ENCODE assay signal across 7 cellular contexts in the genomic region with DNA sequence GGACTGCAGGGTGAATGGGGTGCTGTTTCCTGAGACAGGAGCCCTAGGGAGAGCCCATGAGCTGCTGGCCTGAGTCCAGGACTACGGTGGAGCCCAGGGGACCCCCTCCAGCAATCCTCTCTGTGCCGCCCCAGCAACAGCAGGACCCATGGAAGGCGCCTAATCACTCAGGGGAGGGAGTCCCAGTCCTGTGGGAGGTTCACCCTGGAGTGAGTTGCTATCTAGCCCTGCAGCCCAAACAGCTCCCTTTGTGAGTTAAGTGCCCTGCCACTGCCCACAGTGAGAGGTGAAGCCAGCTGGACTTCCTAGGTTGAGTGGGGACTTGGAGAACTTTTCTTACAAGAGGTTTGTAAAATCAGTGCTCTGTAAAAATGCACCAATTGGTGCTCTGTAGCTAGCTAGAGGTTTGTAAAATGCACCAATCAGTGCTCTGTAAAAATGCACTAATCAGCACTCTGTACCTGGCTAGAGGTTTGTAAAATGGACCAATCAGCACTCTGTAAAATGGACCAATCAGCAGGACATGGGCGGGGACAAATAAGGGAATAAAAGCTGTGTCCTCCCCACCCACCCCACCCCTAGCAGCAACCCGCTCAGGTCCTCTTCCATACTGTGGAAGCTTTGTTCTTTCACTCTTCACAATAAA.
DNase-seq lines count a peak whose midpoint lies in the region; ATAC-seq and TF ChIP-seq lines count a peak whose summit lies in the region.
"Not testable (repeated sequence)": the region's sequence is repeated elsewhere in the genome, so short reads cannot be mapped to it uniquely, and the experiment has no call there.

No MANE protein-coding gene starts in this region.

- H3K36me3 Mint-ChIP-seq in neural crest cell (ENCODE audit: low read depth): not testable (repeated sequence)

- H3F3A ChIP-seq in SK-N-SH (replicated peaks; ENCODE audit: insufficient read depth): peaks cover 46% of the 10 kb centered on the region

- CTCF ChIA-PET in HEK293 (lab: Yijun Ruan, JAX) (interaction anchor here (2.8 kb wide), 1 partner anchor 712 kb away, joined by 9 read pairs; no protein-coding TSS in a partner anchor), SK-N-SH (lab: Yijun Ruan, JAX) (interaction anchor here (0.8 to 7.2 kb wide), 4 partner anchors 12 to 169 kb away, joined by 3 to 67 read pairs (median 5); no protein-coding TSS in a partner anchor)

- H3K36me3 ChIP-seq in HEK293 (ENCODE audit: control insufficient read depth in 2 of 2, insufficient read depth in 1 of 2, low read length in 2 of 2) (peaks cover 0 to 16% of the 10 kb centered on the region in 2 experiments; a peak in 1 of 3 replicates), SK-N-SH (replicated peaks in 1 of 2; ENCODE audit: control insufficient read depth in 1 of 2, insufficient read depth in 2 of 2, low read length in 1 of 2) (peaks cover 23 to 31% of the 10 kb centered on the region in 2 experiments)
- not testable (repeated sequence) for H3K36me3 ChIP-seq in breast epithelium; esophagus (ENCODE audit: control insufficient read depth in 2 of 2, insufficient read depth in 2 of 2, low read length in 1 of 2)

- not testable (repeated sequence) for TF ChIP-seq POLR2A in breast epithelium (IDR thresholded peaks at IDR 0.05)

- not testable (repeated sequence) for H3K27me3 ChIP-seq in SK-N-SH (ENCODE audit: insufficient read depth); breast epithelium; esophagus (ENCODE audit: control insufficient read depth in 1 of 2, insufficient read depth in 2 of 2, low read length in 2 of 2)

- not testable (repeated sequence) for H3K9ac ChIP-seq in SK-N-SH

- not testable (repeated sequence) for H3K27ac ChIP-seq in HEK293 (ENCODE audit: extremely low read depth, low read depth, low read length)
- H3K27ac ChIP-seq in SK-N-SH (ENCODE audit: low read depth in 2 of 2, low read length in 1 of 2) (peak overlapping the region in 1 of 2 experiments; percentile 14; a peak in 1 of 4 replicates), breast epithelium (peak overlapping the region; percentile 7 to 82), esophagus (ENCODE audit: low read depth in 2 of 2, low read length in 1 of 2) (peak overlapping the region; percentile 7 to 13)

- intact Hi-C loops in breast epithelium (cut with DNase I; ENCODE audit: low total_unique reads): loop anchor here (5.0 kb wide), 1 partner anchor 712 kb away; no protein-coding TSS in a partner anchor
- intact Hi-C loops in left cardiac atrium (cut with DNase I): not testable (repeated sequence)

- H3K9me3 ChIP-seq in HEK293 (ENCODE audit: control insufficient read depth, insufficient read depth, low read depth, low read length); SK-N-SH; breast epithelium; esophagus (ENCODE audit: control insufficient read depth in 2 of 2, insufficient read depth in 1 of 2, low read depth in 1 of 2, low read length in 1 of 2): not testable (repeated sequence)

- not testable (repeated sequence) for H3K9me3 Mint-ChIP-seq in neural crest cell

- H3K4me2 ChIP-seq in SK-N-SH: not testable (repeated sequence)

- not testable (repeated sequence) for TF ChIP-seq CTCF in HEK293 (tag by site-specific recombination; IDR thresholded peaks at IDR 0.05); SK-N-SH (IDR thresholded peaks at IDR 0.05); breast epithelium (IDR thresholded peaks at IDR 0.05); neural crest cell (conservative IDR thresholded peaks at IDR 0.05)

- not testable (repeated sequence) for H4K20me1 ChIP-seq in SK-N-SH (ENCODE audit: insufficient read depth)

- DNase-seq in NCI-H226 (peak; percentile 14), SK-N-SH (peak; percentile 48)
- not testable (repeated sequence) for DNase-seq in breast epithelium (ENCODE audit: low spot score in 2 of 2); left cardiac atrium; neural crest cell (ENCODE audit: low read depth, low spot score)

- POLR2A ChIA-PET in HEK293 (lab: Yijun Ruan, JAX): not testable (repeated sequence)
- POLR2A ChIA-PET in SK-N-SH (lab: Yijun Ruan, JAX): interaction anchor here (0.6 kb wide), 1 partner anchor 9 kb away, joined by 3 read pairs; no protein-coding TSS in a partner anchor

- H3K4me1 ChIP-seq in HEK293 (ENCODE audit: control insufficient read depth, insufficient read depth, low read length); breast epithelium: not testable (repeated sequence)
- peaks cover 0 to 17% of the 10 kb centered on the region in 2 experiments; a peak in 1 of 4 replicates for H3K4me1 ChIP-seq in SK-N-SH (ENCODE audit: control insufficient read depth in 1 of 2, insufficient read depth in 2 of 2, low read depth in 1 of 2, low read length in 1 of 2)
- H3K4me1 ChIP-seq in esophagus (ENCODE audit: control insufficient read depth in 2 of 2, insufficient read depth in 2 of 2, low read length in 1 of 2): peaks cover 0 to 26% of the 10 kb centered on the region in 2 donors

- peaks cover 19% of the 10 kb centered on the region for H3K4me1 Mint-ChIP-seq in neural crest cell

- not testable (repeated sequence) for H3K4me3 ChIP-seq in HEK293 (ENCODE audit: low read depth, low read length); SK-N-SH (ENCODE audit: low read depth in 2 of 2, low read length in 1 of 2); esophagus (ENCODE audit: low read depth in 1 of 2, low read length in 2 of 2)
- peak overlapping the region in 1 of 3 donors; percentile 28 for H3K4me3 ChIP-seq in breast epithelium

- TF ChIP-seq RAD21 in SK-N-SH (IDR thresholded peaks at IDR 0.05; ENCODE audit: low read length): not testable (repeated sequence)

- not testable (repeated sequence) for H2AFZ ChIP-seq in SK-N-SH (ENCODE audit: low read depth)

- H3K27me3 Mint-ChIP-seq in neural crest cell (ENCODE audit: low read depth): not testable (repeated sequence)

- peak overlapping the region; percentile 16 for H3K4me3 Mint-ChIP-seq in neural crest cell

- WGBS in SK-N-SH (ENCODE audit: low lambda C conversion rate): 93% methylated on average over 5 of the region's 5 CpGs
- WGBS in esophagus, 2 donors: 77% methylated on average over 5 of the region's 5 CpGs

- not testable (repeated sequence) for TF ChIP-seq EP300 in SK-N-SH (IDR thresholded peaks at IDR 0.05; ENCODE audit: borderline replicate concordance in 1 of 2, low read depth in 1 of 2, low read length in 1 of 2)

- not testable (repeated sequence) for H3K79me2 ChIP-seq in SK-N-SH (ENCODE audit: insufficient read depth)

- not testable (repeated sequence) for H3K9me2 ChIP-seq in SK-N-SH

- H3K27ac Mint-ChIP-seq in neural crest cell (ENCODE audit: unreplicated experiment): peak overlapping the region; percentile 94

- ATAC-seq in left cardiac atrium: peak; percentile 2 to 3

TF ChIP-seq in HEK293, 187 proteins besides CTCF, POLR2A, EP300 and RAD21:
- TF ChIP-seq ZIC2 (tag by site-specific recombination; IDR thresholded peaks at IDR 0.05) (peak; percentile 84), GLIS1 (tag by site-specific recombination; IDR thresholded peaks at IDR 0.05) (peak; percentile 38; the same call in 1 of the 2 replicates)
TF ChIP-seq in HEK293: peak in this region for 2; not testable (repeated sequence) for 185.

TF ChIP-seq in SK-N-SH, 30 proteins besides CTCF, POLR2A, EP300 and RAD21:
- TF ChIP-seq SIN3A (IDR thresholded peaks at IDR 0.05; ENCODE audit: borderline replicate concordance, low read depth, low read length): peak; percentile 33; the same call in 1 of the 2 replicates
